Comparison of ENCODE assay signal across 9 cellular contexts in genomic region chr3:23959147-23959900, GRCh38. TPM values are rescaled to one million over a fixed set of nuclear protein-coding genes. Genes with fewer than 3 reads are reported as not detected.
DNase-seq lines count a peak whose midpoint lies in the region; ATAC-seq and TF ChIP-seq lines count a peak whose summit lies in the region.
"Had no signal": no experiment of that assay in that cellular context is flagged by ENCODE, and none has a peak within 500 bp of the region (broad histone marks: within the 10 kb centered on the region; RNA-seq: fewer than 3 reads in every experiment).

No MANE protein-coding gene starts in this region.

- H3K27me3 Mint-ChIP-seq in activated naive CD8-positive, alpha-beta T cell treated with anti-CD3 and anti-CD28 coated beads, Interleukin-2, amount 10 ng/mL, durations not matched to agents 7 days and 5 days = no peaks in the 10 kb centered on the region
- H3K27me3 Mint-ChIP-seq: T-cell had no signal

- DNase-seq in AG04449 (ENCODE audit: low read depth, low spot score) = peak; percentile 78
- DNase-seq in HCEC 1CT = peak; percentile 82
- DNase-seq in activated naive CD8-positive, alpha-beta T cell treated with anti-CD3 and anti-CD28 coated beads, Interleukin-2, amount 10 ng/mL, durations not matched to agents 7 days and 5 days = no peak
- DNase-seq in kidney epithelial cell (ENCODE audit: low read depth) = peak; percentile 83
- no peak for DNase-seq in NCI-H345 (lab: John Stamatoyannopoulos, UW)
- DNase-seq in DMS79 treated with DMSO at 0.1 percent for 48 hours (lab: John Stamatoyannopoulos, UW) = no peak
- DNase-seq in NCI-H1436 treated with DMSO at 0.1 percent for 48 hours (lab: John Stamatoyannopoulos, UW) = no peak
- DNase-seq: T-cell had no signal

- no peaks in the 10 kb centered on the region for H3K36me3 ChIP-seq in kidney epithelial cell (ENCODE audit: control insufficient read depth, insufficient read depth, low read length)

- TF ChIP-seq CTCF in AG04449 (IDR thresholded peaks at IDR 0.05; ENCODE audit: insufficient read depth, low read length, missing control alignments) = no peak
- TF ChIP-seq CTCF in kidney epithelial cell (IDR thresholded peaks at IDR 0.05; ENCODE audit: insufficient read depth, low read length, poor library complexity, severe bottlenecking) = no peak

- POLR2A ChIA-PET in AG04449 (lab: Yijun Ruan, JAX) = no interaction called here
- POLR2A ChIA-PET in activated naive CD8-positive, alpha-beta T cell treated with anti-CD3 and anti-CD28 coated beads, Interleukin-2, amount 10 ng/mL, durations not matched to agents 7 days and 5 days (lab: Charles Lee) = no interaction called here

- no peaks in the 10 kb centered on the region for H3K27me3 ChIP-seq in kidney epithelial cell (ENCODE audit: control insufficient read depth, insufficient read depth, low read length)

- H3K4me1 Mint-ChIP-seq in activated naive CD8-positive, alpha-beta T cell treated with anti-CD3 and anti-CD28 coated beads, Interleukin-2, amount 10 ng/mL, durations not matched to agents 7 days and 5 days = no peaks in the 10 kb centered on the region

- CTCF ChIA-PET in AG04449 (lab: Yijun Ruan, JAX) = no interaction called here

- ATAC-seq in activated naive CD8-positive, alpha-beta T cell treated with anti-CD3 and anti-CD28 coated beads, Interleukin-2, amount 10 ng/mL, durations not matched to agents 7 days and 5 days (ENCODE audit: low read depth) = peak; percentile 22
- no peak for ATAC-seq in HG02973 (IDR thresholded peaks at IDR 0.05; ENCODE audit: unreplicated experiment)

- H3K36me3 Mint-ChIP-seq in activated naive CD8-positive, alpha-beta T cell treated with anti-CD3 and anti-CD28 coated beads, Interleukin-2, amount 10 ng/mL, durations not matched to agents 7 days and 5 days = peaks cover 6% of the 10 kb centered on the region

- H3K27ac Mint-ChIP-seq in activated naive CD8-positive, alpha-beta T cell treated with anti-CD3 and anti-CD28 coated beads, Interleukin-2, amount 10 ng/mL, durations not matched to agents 7 days and 5 days = no peak overlapping the region

- H3K4me3 ChIP-seq in AG04449 (ENCODE audit: low read depth, low read length) (no peak overlapping the region), kidney epithelial cell (ENCODE audit: low read depth, low read length) (no peak overlapping the region)

- no peaks in the 10 kb centered on the region for H3K9me3 Mint-ChIP-seq in activated naive CD8-positive, alpha-beta T cell treated with anti-CD3 and anti-CD28 coated beads, Interleukin-2, amount 10 ng/mL, durations not matched to agents 7 days and 5 days
- H3K9me3 Mint-ChIP-seq: T-cell had no signal

- H3K4me3 Mint-ChIP-seq in activated naive CD8-positive, alpha-beta T cell treated with anti-CD3 and anti-CD28 coated beads, Interleukin-2, amount 10 ng/mL, durations not matched to agents 7 days and 5 days = no peak overlapping the region
- H3K4me3 Mint-ChIP-seq: T-cell had no signal

RNA-seq across cellular contexts. Expression of gene NR1D2, which starts 14.2 kb away (rescaled TPM):
- total RNA-seq in activated naive CD8-positive, alpha-beta T cell treated with anti-CD3 and anti-CD28 coated beads, Interleukin-2, amount 10 ng/mL, durations not matched to agents 7 days and 5 days = 10 to 100 TPM; 20.2 TPM
- total RNA-seq in kidney epithelial cell = 13.6 and 16.1 TPM in 2 replicates

RNA-seq across cellular contexts. Expression of gene RPL15, which starts 42.4 kb away (rescaled TPM):
- total RNA-seq in activated naive CD8-positive, alpha-beta T cell treated with anti-CD3 and anti-CD28 coated beads, Interleukin-2, amount 10 ng/mL, durations not matched to agents 7 days and 5 days = 1,000 to 10,000 TPM; 1,577 to 1,648 TPM
- total RNA-seq in kidney epithelial cell = 3,479 and 3,843 TPM in 2 replicates

RNA-seq across cellular contexts. Expression of gene NKIRAS1, which starts 42.5 kb away (rescaled TPM):
- 1 to 10 TPM; 3.8 to 4.9 TPM for total RNA-seq in activated naive CD8-positive, alpha-beta T cell treated with anti-CD3 and anti-CD28 coated beads, Interleukin-2, amount 10 ng/mL, durations not matched to agents 7 days and 5 days
- 7.1 and 10.3 TPM in 2 replicates for total RNA-seq in kidney epithelial cell

Comparison
In these comparisons a context has a peak if more than half of its experiments do, and no peak if none do; other contexts are left out.
1. DNase-seq: peak in AG04449 (single experiment), HCEC 1CT (single experiment) and kidney epithelial cell (single experiment); none in activated naive CD8-positive, alpha-beta T cell treated with anti-CD3 and anti-CD28 coated beads, Interleukin-2, amount 10 ng/mL, durations not matched to agents 7 days and 5 days (single experiment), NCI-H345 (single experiment), DMS79 treated with DMSO at 0.1 percent for 48 hours (single experiment) and NCI-H1436 treated with DMSO at 0.1 percent for 48 hours (single experiment).